Comparison of ENCODE assay signal across 13 cellular contexts in the genomic region with DNA sequence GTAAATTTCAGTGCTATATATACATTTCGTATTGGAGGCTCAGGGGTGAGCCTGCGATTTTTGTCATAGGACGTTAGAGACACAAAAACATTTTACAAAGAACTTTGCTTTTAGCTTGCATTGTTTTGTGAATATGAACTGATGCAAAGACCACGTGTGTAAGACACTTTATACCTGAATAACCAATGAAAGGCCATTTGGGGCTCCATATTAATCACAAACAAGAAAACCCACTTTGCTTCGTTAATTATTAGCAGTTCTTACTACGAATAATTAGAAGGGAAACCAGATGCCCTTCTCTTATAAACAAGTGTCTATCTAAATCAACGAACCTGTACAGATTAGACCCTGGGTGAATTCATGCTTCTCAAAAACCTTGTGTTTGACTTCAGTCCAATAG. TPM values are rescaled to one million over a fixed set of nuclear protein-coding genes. Genes with fewer than 3 reads are reported as not detected.
DNase-seq lines count a peak whose midpoint lies in the region; ATAC-seq and TF ChIP-seq lines count a peak whose summit lies in the region.
"Had no signal": no experiment of that assay in that cellular context is flagged by ENCODE, and none has a peak within 500 bp of the region (broad histone marks: within the 10 kb centered on the region; RNA-seq: fewer than 3 reads in every experiment).

No MANE protein-coding gene starts in this region.

- peaks cover 32% of the 10 kb centered on the region for H3K36me3 Mint-ChIP-seq in nephron (ENCODE audit: low read depth)

- H3K4me1 ChIP-seq in cardiac muscle cell (ENCODE audit: low read depth): no peaks in the 10 kb centered on the region
- peaks cover 0 to 8% (median 2%) of the 10 kb centered on the region in 4 donors for H3K4me1 ChIP-seq in upper lobe of left lung

- no peak for TF ChIP-seq EP300 in upper lobe of left lung (IDR thresholded peaks at IDR 0.05)

- no peak overlapping the region for H3K27ac ChIP-seq in cardiac muscle cell
- H3K27ac ChIP-seq in upper lobe of left lung: peak overlapping the region in 3 of 4 donors; percentile 79 to 93 (median 87)

- H3K27me3 ChIP-seq in cardiac muscle cell (no peaks in the 10 kb centered on the region), upper lobe of left lung (peaks cover 0 to 5% (median 0%) of the 10 kb centered on the region in 4 donors)

- WGBS in upper lobe of left lung, 2 donors: 14 to 16% methylated on average over 7 of the region's 7 CpGs

- peak overlapping the region; percentile 91 to 95 (median 93) for H3K4me3 Mint-ChIP-seq in nephron
- H3K4me3 Mint-ChIP-seq: central memory CD8-positive, alpha-beta T cell had no signal

- peaks cover 13% of the 10 kb centered on the region for H3K27me3 Mint-ChIP-seq in nephron (ENCODE audit: low read depth)
- H3K27me3 Mint-ChIP-seq: central memory CD8-positive, alpha-beta T cell had no signal

- ATAC-seq in upper lobe of left lung (ENCODE audit: low FRiP score in 2 of 2): no peak
- ATAC-seq in GM21528 (IDR thresholded peaks at IDR 0.05; ENCODE audit: low FRiP score, unreplicated experiment): no peak
- ATAC-seq: naive thymus-derived CD8-positive, alpha-beta T cell had no signal

- peaks cover 9% of the 10 kb centered on the region for H3K4me1 Mint-ChIP-seq in nephron
- H3K4me1 Mint-ChIP-seq: central memory CD8-positive, alpha-beta T cell had no signal

- no peaks in the 10 kb centered on the region for H3K9me3 ChIP-seq in cardiac muscle cell (ENCODE audit: low read depth)
- peaks cover 0 to 11% (median 5%) of the 10 kb centered on the region in 4 donors for H3K9me3 ChIP-seq in upper lobe of left lung

- peak overlapping the region; percentile 71 to 89 (median 81) for H3K27ac Mint-ChIP-seq in nephron
- H3K27ac Mint-ChIP-seq: naive thymus-derived CD8-positive, alpha-beta T cell had no signal

- intact Hi-C loops in cardiac septum (cut with DNase I): loop anchor here (10.0 kb wide), 1 partner anchor 687 kb away; no protein-coding TSS in a partner anchor
- intact Hi-C loops in posterior cingulate gyrus (cut with DNase I): no loop called here

- no peak for TF ChIP-seq POLR2A in upper lobe of left lung (IDR thresholded peaks at IDR 0.05)

- H3K4me3 ChIP-seq in cardiac muscle cell: peak overlapping the region; percentile 71
- peak overlapping the region; percentile 57 for H3K4me3 ChIP-seq in epithelial cell of proximal tubule (ENCODE audit: low read depth, low read length)
- peak overlapping the region in 3 of 4 donors; percentile 52 to 63 (median 55) for H3K4me3 ChIP-seq in upper lobe of left lung

- DNase-seq in cardiac muscle cell (ENCODE audit: low read depth in 1 of 2, low spot score in 1 of 2) (no peak), cardiac septum (ENCODE audit: low spot score) (no peak), epithelial cell of proximal tubule (ENCODE audit: low read depth) (no peak), upper lobe of left lung (no peak), SKM-1 treated with dmso at 0.1 percent for 144 hours (lab: John Stamatoyannopoulos, UW; ENCODE audit: unreplicated experiment) (no peak), posterior cingulate gyrus (no peak)
- DNase-seq: naive thymus-derived CD8-positive, alpha-beta T cell; NCI-H187 treated with DMSO at 0.1 percent for 48 hours had no signal

- H3K36me3 ChIP-seq in cardiac muscle cell: no peaks in the 10 kb centered on the region
- no peaks in the 10 kb centered on the region for H3K36me3 ChIP-seq in upper lobe of left lung

- TF ChIP-seq CTCF in cardiac muscle cell (IDR thresholded peaks at IDR 0.05; ENCODE audit: low read depth, low read length) (no peak), epithelial cell of proximal tubule (conservative IDR thresholded peaks at IDR 0.05; ENCODE audit: low read depth, low read length) (no peak), nephron (IDR thresholded peaks at IDR 0.05; ENCODE audit: unreplicated experiment in 3 of 3) (no peak), upper lobe of left lung (IDR thresholded peaks at IDR 0.05) (no peak)

- H3K9me3 Mint-ChIP-seq in nephron: peaks cover 19% of the 10 kb centered on the region

RNA-seq across cellular contexts. Expression of gene CYYR1, which starts 1.1 kb away (rescaled TPM):
- 2.6 and 3.9 TPM in 2 replicates for total RNA-seq in cardiac muscle cell
- 4.9 and 7.8 TPM in 2 replicates for polyA plus RNA-seq in cardiac muscle cell
- total RNA-seq in cardiac septum: 13.8 TPM
- 1.3 and 3.7 TPM in 2 replicates for total RNA-seq in epithelial cell of proximal tubule
- total RNA-seq in upper lobe of left lung: 10 to 100 TPM in 4 of 6 donors, 1 to 10 TPM in 2; 5.2 to 44.6 (median 11.9) TPM
- total RNA-seq: G401; naive thymus-derived CD8-positive, alpha-beta T cell; OCI-LY7 had no signal
- polyA plus RNA-seq: naive thymus-derived CD8-positive, alpha-beta T cell had no signal
